Comparison of ENCODE assay signal across 8 cellular contexts in genomic region chr7:151057989-151058765, GRCh38. TPM values are rescaled to one million over a fixed set of nuclear protein-coding genes. Genes with fewer than 3 reads are reported as not detected.
A peak's percentile ranks its signal among the peaks of the same experiment; 100 is the strongest.
DNase-seq lines count a peak whose midpoint lies in the region; ATAC-seq, FAIRE-seq and TF ChIP-seq lines count a peak whose summit lies in the region.

No MANE protein-coding gene starts in this region.

- DNase-seq in ELF-1 (ENCODE audit: low read depth, low spot score) (peak; percentile 100), H54 (ENCODE audit: insufficient read length, low spot score) (peak; percentile 100), LoVo (ENCODE audit: low spot score) (peak; percentile 100), RWPE1 (ENCODE audit: low spot score) (peak; percentile 96), fibroblast of peridontal ligament (ENCODE audit: extremely low read depth) (peak; percentile 100), natural killer cell (peak; percentile 91)
- DNase-seq in activated T-helper 9 cell treated with anti-CD3 and anti-CD28 coated beads, Interleukin-2, amount 50 U/mL, for 16 hours (ENCODE audit: low read depth), result peak; percentile 95
- peak; percentile 93 to 98 (median 96) for DNase-seq in stimulated activated naive CD4-positive, alpha-beta T cell (lab: John Stamatoyannopoulos, UW)

- peak; percentile 93 to 98 (median 95) for ATAC-seq in natural killer cell

- peak overlapping the region; percentile 96 for H3K27ac ChIP-seq in RWPE1

- CTCF ChIA-PET in RWPE1 (lab: Yijun Ruan, JAX), result interaction anchor here (1.0 kb wide), 2 partner anchors 27 to 53 kb away, joined by 3 to 4 read pairs; no protein-coding TSS in a partner anchor

- TF ChIP-seq CTCF in RWPE1 (conservative IDR thresholded peaks at IDR 0.05; ENCODE audit: low read depth), result no peak
- TF ChIP-seq CTCF in natural killer cell (IDR thresholded peaks at IDR 0.05), result no peak

- peak overlapping the region; percentile 91 to 93 for H3K27ac Mint-ChIP-seq in natural killer cell

- no peaks in the 10 kb centered on the region for H3K9me3 Mint-ChIP-seq in natural killer cell

- peak; percentile 69; the same call in 1 of the 2 replicates for TF ChIP-seq POLR2A in H54 (IDR thresholded peaks at IDR 0.05; ENCODE audit: low read depth, low read length)

- H3K4me3 Mint-ChIP-seq in natural killer cell, result peak overlapping the region; percentile 96

- no peaks in the 10 kb centered on the region for H3K36me3 Mint-ChIP-seq in natural killer cell

- peaks cover 16 to 45% of the 10 kb centered on the region in 2 donors for H3K4me1 Mint-ChIP-seq in natural killer cell

- POLR2A ChIA-PET in RWPE1 (lab: Yijun Ruan, JAX; ENCODE audit: low non-redundant PET), result no interaction called here

- intact Hi-C loops in natural killer cell (cut with micrococcal nuclease), result loop anchor here (1.0 to 2.0 kb wide), 6 partner anchors 22 to 175 kb away; partner anchors contain the start of genes ABCB8, ABCF2, CHPF2 and FASTK

- peak; percentile 6 for FAIRE-seq in H54 (lab: Jason Lieb, UNC)

- H3K27me3 Mint-ChIP-seq in natural killer cell (ENCODE audit: low read depth in 2 of 2), result no peaks in the 10 kb centered on the region

RNA-seq across cellular contexts. Expression of gene CDK5, which starts 0.5 kb away (rescaled TPM):
- total RNA-seq in natural killer cell, result 1 to 10 TPM; 6.2 to 8.0 (median 6.6) TPM

RNA-seq across cellular contexts. Expression of gene SLC4A2, which starts 1.2 kb away (rescaled TPM):
- total RNA-seq in natural killer cell, result 10 to 100 TPM; 60.4 to 87.3 (median 66.1) TPM

RNA-seq across cellular contexts. Expression of gene ASIC3, which starts 9.8 kb away (rescaled TPM):
- 1 to 10 TPM; 5.7 to 7.9 (median 5.9) TPM for total RNA-seq in natural killer cell

RNA-seq across cellular contexts. Expression of gene FASTK, which starts 22.4 kb away (rescaled TPM):
- total RNA-seq in natural killer cell, result 10 to 100 TPM; 72.8 to 89.4 (median 85.2) TPM

RNA-seq across cellular contexts. Expression of gene TMUB1, which starts 25.1 kb away (rescaled TPM):
- 10 to 100 TPM; 44.1 to 49.8 (median 47.3) TPM for total RNA-seq in natural killer cell

Comparison
In these comparisons a context has a peak if more than half of its experiments do, and no peak if none do; other contexts are left out.
1. Peak in every context shown above with its lines: DNase-seq, ATAC-seq and H3K27ac ChIP-seq.